In the genomic region with DNA sequence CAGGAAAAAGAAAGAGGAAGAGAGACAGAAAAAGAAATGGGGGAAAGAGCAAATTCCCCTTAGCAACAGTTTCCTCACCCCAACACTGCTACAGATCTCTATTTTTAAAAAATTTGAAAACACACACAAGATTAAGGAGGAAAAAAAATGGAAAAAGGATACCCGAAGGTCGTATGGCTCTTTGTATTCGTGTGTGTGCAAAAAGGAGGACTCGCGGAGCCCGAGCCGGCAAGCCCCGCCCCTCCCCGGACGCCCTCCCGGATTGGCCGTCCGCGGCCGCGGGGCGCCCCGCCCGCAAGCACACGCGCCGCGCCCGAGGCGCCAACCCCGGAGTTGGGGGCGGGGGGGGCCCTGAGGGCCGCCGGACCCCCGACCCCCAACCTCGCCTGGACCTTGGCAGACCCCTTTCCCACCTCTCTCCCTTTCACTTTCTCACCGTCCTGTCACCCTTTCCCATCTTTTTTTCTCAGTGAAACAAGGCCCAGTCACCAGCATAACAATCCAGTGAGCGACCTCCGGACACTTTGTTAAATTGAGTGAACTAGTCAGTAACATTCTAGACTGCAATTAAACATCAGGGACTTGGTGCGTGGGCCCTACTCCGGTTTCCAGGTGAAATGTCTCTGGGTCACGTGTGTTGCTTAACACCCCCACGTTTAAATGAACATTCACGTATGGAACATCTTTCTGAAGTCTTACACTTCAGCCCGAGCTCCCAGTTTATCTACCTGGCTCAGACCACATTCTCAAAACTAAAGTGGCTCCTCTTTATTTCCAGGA, we compare ENCODE assay signal across 1 cellular context.
A peak's percentile ranks its signal among the peaks of the same experiment; 100 is the strongest.
TF ChIP-seq lines count a peak whose summit lies in the region.

A gene with protein sequence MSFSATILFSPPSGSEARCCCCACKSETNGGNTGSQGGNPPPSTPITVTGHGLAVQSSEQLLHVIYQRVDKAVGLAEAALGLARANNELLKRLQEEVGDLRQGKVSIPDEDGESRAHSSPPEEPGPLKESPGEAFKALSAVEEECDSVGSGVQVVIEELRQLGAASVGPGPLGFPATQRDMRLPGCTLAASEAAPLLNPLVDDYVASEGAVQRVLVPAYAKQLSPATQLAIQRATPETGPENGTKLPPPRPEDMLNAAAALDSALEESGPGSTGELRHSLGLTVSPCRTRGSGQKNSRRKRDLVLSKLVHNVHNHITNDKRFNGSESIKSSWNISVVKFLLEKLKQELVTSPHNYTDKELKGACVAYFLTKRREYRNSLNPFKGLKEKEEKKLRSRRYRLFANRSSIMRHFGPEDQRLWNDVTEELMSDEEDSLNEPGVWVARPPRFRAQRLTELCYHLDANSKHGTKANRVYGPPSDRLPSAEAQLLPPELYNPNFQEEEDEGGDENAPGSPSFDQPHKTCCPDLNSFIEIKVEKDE (minus strand): TSS at position 205 of the 780 bp plus-strand sequence. CDS start 11,120 bp downstream, outside the sequence.

TF ChIP-seq in HepG2, 621 proteins besides CTCF, POLR2A, EP300 and RAD21 (continued from another document and continues in another):
- TF ChIP-seq, protein P1, sequence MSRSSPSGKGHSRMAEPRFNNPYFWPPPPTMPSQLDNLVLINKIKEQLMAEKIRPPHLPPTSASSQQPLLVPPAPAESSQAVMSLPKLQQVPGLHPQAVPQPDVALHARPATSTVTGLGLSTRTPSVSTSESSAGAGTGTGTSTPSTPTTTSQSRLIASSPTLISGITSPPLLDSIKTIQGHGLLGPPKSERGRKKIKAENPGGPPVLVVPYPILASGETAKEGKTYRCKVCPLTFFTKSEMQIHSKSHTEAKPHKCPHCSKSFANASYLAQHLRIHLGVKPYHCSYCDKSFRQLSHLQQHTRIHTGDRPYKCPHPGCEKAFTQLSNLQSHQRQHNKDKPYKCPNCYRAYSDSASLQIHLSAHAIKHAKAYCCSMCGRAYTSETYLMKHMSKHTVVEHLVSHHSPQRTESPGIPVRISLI (CRISPR knock-in tag; IDR thresholded peaks at IDR 0.05; ENCODE audit: borderline replicate concordance): peak; percentile 38; the same call in 1 of the 2 replicates
- TF ChIP-seq SP140L (CRISPR knock-in tag; IDR thresholded peaks at IDR 0.05; ENCODE audit: borderline replicate concordance) (no peak), ZKSCAN5 (CRISPR knock-in tag; IDR thresholded peaks at IDR 0.05) (no peak), ZNF350 (CRISPR knock-in tag; IDR thresholded peaks at IDR 0.05; ENCODE audit: borderline replicate concordance, low read depth) (no peak), ZNF136 (CRISPR knock-in tag; IDR thresholded peaks at IDR 0.05; ENCODE audit: low read depth) (no peak), GFI1 (CRISPR knock-in tag; IDR thresholded peaks at IDR 0.05; ENCODE audit: borderline replicate concordance) (no peak), ATF7-NPFF (CRISPR knock-in tag; IDR thresholded peaks at IDR 0.05; ENCODE audit: low read depth) (peak; percentile 87), ZNF720 (CRISPR knock-in tag; IDR thresholded peaks at IDR 0.05) (no peak), ZNF709 (CRISPR knock-in tag; IDR thresholded peaks at IDR 0.05) (peak; percentile 69; the same call in 1 of the 2 replicates), HNRNPLL (IDR thresholded peaks at IDR 0.05; ENCODE audit: low read depth, low read length, poor library complexity, severe bottlenecking) (peak; percentile 66), FOXO1 (CRISPR knock-in tag; IDR thresholded peaks at IDR 0.05) (peak; percentile 40), SMAD1 (CRISPR knock-in tag; IDR thresholded peaks at IDR 0.05; ENCODE audit: borderline replicate concordance, low read depth) (no peak), REPIN1 (CRISPR knock-in tag; IDR thresholded peaks at IDR 0.05; ENCODE audit: borderline replicate concordance, low read depth) (peak; percentile 34; the same call in 1 of the 2 replicates), ZFP37 (CRISPR knock-in tag; IDR thresholded peaks at IDR 0.05; ENCODE audit: borderline replicate concordance) (no peak), HNRNPH1 (optimal IDR thresholded peaks at IDR 0.05; ENCODE audit: low read depth, low read length) (peak; percentile 66), ARID2 (CRISPR knock-in tag; IDR thresholded peaks at IDR 0.05; ENCODE audit: borderline replicate concordance) (0 out of 2 replicates have a peak, but pooled peaks have one; percentile 87), ZNF589 (CRISPR knock-in tag; conservative IDR thresholded peaks at IDR 0.05) (no peak), SP5 (CRISPR knock-in tag; IDR thresholded peaks at IDR 0.05; ENCODE audit: borderline replicate concordance, low read depth) (no peak), ELF1 (CRISPR knock-in tag; IDR thresholded peaks at IDR 0.05) (no peak)
- TF ChIP-seq, protein P2, sequence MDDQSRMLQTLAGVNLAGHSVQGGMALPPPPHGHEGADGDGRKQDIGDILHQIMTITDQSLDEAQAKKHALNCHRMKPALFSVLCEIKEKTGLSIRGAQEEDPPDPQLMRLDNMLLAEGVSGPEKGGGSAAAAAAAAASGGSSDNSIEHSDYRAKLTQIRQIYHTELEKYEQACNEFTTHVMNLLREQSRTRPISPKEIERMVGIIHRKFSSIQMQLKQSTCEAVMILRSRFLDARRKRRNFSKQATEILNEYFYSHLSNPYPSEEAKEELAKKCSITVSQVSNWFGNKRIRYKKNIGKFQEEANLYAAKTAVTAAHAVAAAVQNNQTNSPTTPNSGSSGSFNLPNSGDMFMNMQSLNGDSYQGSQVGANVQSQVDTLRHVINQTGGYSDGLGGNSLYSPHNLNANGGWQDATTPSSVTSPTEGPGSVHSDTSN (CRISPR knock-in tag; IDR thresholded peaks at IDR 0.05; ENCODE audit: borderline replicate concordance): no peak
- TF ChIP-seq, protein P3, sequence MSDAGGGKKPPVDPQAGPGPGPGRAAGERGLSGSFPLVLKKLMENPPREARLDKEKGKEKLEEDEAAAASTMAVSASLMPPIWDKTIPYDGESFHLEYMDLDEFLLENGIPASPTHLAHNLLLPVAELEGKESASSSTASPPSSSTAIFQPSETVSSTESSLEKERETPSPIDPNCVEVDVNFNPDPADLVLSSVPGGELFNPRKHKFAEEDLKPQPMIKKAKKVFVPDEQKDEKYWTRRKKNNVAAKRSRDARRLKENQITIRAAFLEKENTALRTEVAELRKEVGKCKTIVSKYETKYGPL (CRISPR knock-in tag; IDR thresholded peaks at IDR 0.05): peak; percentile 10; the same call in 1 of the 2 replicates
- TF ChIP-seq, protein P4, sequence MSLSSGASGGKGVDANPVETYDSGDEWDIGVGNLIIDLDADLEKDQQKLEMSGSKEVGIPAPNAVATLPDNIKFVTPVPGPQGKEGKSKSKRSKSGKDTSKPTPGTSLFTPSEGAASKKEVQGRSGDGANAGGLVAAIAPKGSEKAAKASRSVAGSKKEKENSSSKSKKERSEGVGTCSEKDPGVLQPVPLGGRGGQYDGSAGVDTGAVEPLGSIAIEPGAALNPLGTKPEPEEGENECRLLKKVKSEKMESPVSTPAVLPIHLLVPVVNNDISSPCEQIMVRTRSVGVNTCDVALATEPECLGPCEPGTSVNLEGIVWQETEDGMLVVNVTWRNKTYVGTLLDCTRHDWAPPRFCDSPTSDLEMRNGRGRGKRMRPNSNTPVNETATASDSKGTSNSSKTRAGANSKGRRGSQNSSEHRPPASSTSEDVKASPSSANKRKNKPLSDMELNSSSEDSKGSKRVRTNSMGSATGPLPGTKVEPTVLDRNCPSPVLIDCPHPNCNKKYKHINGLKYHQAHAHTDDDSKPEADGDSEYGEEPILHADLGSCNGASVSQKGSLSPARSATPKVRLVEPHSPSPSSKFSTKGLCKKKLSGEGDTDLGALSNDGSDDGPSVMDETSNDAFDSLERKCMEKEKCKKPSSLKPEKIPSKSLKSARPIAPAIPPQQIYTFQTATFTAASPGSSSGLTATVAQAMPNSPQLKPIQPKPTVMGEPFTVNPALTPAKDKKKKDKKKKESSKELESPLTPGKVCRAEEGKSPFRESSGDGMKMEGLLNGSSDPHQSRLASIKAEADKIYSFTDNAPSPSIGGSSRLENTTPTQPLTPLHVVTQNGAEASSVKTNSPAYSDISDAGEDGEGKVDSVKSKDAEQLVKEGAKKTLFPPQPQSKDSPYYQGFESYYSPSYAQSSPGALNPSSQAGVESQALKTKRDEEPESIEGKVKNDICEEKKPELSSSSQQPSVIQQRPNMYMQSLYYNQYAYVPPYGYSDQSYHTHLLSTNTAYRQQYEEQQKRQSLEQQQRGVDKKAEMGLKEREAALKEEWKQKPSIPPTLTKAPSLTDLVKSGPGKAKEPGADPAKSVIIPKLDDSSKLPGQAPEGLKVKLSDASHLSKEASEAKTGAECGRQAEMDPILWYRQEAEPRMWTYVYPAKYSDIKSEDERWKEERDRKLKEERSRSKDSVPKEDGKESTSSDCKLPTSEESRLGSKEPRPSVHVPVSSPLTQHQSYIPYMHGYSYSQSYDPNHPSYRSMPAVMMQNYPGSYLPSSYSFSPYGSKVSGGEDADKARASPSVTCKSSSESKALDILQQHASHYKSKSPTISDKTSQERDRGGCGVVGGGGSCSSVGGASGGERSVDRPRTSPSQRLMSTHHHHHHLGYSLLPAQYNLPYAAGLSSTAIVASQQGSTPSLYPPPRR (CRISPR knock-in tag; IDR thresholded peaks at IDR 0.05; ENCODE audit: borderline replicate concordance): no peak
- TF ChIP-seq, protein P5, sequence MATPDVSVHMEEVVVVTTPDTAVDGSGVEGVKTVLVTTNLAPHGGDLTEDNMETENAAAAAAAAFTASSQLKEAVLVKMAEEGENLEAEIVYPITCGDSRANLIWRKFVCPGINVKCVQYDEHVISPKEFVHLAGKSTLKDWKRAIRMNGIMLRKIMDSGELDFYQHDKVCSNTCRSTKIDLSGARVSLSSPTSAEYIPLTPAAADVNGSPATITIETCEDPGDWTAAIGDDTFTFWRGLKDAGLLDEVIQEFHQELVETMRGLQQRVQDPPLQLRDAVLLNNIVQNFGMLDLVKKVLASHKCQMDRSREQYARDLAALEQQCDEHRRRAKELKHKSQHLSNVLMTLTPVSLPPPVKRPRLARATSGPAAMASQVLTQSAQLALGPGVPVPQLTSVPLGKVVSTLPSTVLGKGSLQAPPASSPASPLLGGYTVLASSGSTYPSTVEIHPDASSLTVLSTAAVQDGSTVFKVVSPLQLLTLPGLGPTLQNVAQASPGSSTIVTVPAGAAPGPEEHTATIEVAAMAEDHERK (CRISPR knock-in tag; IDR thresholded peaks at IDR 0.05; ENCODE audit: low read depth): no peak
- TF ChIP-seq, protein P6, sequence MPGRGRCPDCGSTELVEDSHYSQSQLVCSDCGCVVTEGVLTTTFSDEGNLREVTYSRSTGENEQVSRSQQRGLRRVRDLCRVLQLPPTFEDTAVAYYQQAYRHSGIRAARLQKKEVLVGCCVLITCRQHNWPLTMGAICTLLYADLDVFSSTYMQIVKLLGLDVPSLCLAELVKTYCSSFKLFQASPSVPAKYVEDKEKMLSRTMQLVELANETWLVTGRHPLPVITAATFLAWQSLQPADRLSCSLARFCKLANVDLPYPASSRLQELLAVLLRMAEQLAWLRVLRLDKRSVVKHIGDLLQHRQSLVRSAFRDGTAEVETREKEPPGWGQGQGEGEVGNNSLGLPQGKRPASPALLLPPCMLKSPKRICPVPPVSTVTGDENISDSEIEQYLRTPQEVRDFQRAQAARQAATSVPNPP (CRISPR knock-in tag; IDR thresholded peaks at IDR 0.05): peak; percentile 86; the same call in 1 of the 2 replicates
- TF ChIP-seq, protein P7, sequence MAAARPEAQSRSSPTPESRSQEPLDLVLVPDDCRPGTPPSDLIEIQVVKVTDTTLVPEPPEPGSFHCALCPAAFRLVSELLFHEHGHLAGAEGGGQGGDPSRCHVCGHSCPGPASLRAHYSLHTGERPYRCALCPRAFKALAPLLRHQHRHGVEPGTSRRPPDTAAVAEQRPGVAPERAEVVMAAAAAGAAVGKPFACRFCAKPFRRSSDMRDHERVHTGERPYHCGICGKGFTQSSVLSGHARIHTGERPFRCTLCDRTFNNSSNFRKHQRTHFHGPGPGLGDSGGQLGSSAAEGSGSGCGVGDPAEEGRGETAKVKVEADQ (CRISPR knock-in tag; IDR thresholded peaks at IDR 0.05; ENCODE audit: borderline replicate concordance): peak; percentile 75
- TF ChIP-seq, protein P8, sequence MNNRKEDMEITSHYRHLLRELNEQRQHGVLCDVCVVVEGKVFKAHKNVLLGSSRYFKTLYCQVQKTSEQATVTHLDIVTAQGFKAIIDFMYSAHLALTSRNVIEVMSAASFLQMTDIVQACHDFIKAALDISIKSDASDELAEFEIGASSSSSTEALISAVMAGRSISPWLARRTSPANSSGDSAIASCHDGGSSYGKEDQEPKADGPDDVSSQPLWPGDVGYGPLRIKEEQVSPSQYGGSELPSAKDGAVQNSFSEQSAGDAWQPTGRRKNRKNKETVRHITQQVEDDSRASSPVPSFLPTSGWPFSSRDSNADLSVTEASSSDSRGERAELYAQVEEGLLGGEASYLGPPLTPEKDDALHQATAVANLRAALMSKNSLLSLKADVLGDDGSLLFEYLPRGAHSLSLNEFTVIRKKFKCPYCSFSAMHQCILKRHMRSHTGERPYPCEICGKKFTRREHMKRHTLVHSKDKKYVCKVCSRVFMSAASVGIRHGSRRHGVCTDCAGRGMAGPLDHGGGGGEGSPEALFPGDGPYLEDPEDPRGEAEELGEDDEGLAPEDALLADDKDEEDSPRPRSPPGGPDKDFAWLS (CRISPR knock-in tag; IDR thresholded peaks at IDR 0.05; ENCODE audit: borderline replicate concordance): no peak
- TF ChIP-seq, protein P9, sequence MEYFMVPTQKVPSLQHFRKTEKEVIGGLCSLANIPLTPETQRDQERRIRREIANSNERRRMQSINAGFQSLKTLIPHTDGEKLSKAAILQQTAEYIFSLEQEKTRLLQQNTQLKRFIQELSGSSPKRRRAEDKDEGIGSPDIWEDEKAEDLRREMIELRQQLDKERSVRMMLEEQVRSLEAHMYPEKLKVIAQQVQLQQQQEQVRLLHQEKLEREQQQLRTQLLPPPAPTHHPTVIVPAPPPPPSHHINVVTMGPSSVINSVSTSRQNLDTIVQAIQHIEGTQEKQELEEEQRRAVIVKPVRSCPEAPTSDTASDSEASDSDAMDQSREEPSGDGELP (IDR thresholded peaks at IDR 0.05; ENCODE audit: borderline replicate concordance, low read depth): 0 out of 2 replicates have a peak, but pooled peaks have one; percentile 6
